Comparison of ENCODE assay signal across 8 cellular contexts in genomic region chr7:143372070-143372469, GRCh38. TPM values are rescaled to one million over a fixed set of nuclear protein-coding genes. Genes with fewer than 3 reads are reported as not detected.
A peak's percentile ranks its signal among the peaks of the same experiment; 100 is the strongest.
DNase-seq lines count a peak whose midpoint lies in the region.

No MANE protein-coding gene starts in this region.

- no peak overlapping the region for H2BK120ac ChIP-seq in trophoblast cell (ENCODE audit: insufficient read depth, low read length, poor library complexity)

- no peak overlapping the region for H3K9ac ChIP-seq in trophoblast cell (ENCODE audit: low read length)

- intact Hi-C loops in activated CD4-positive, alpha-beta T cell treated with anti-CD3 and anti-CD28 coated beads, Interleukin-2, amount 10 ng/mL, durations not matched to agents 24 days and 14 days (cut with micrococcal nuclease) = loop anchor here (1.0 kb wide), 1 partner anchor 8 kb away; no protein-coding TSS in a partner anchor

- H3K18ac ChIP-seq in trophoblast cell (ENCODE audit: low read length) = no peak overlapping the region

- H3K4me3 Mint-ChIP-seq in activated CD4-positive, alpha-beta T cell treated with anti-CD3 and anti-CD28 coated beads, Interleukin-2, amount 10 ng/mL, durations not matched to agents 24 days and 14 days = no peak overlapping the region

- H4K91ac ChIP-seq in trophoblast cell (ENCODE audit: low read depth, low read length) = no peak overlapping the region

- no peaks in the 10 kb centered on the region for H3K36me3 ChIP-seq in trophoblast cell (ENCODE audit: control insufficient read depth in 1 of 2, insufficient read depth in 2 of 2, low read length in 2 of 2)

- H3K4me1 ChIP-seq in trophoblast cell (ENCODE audit: control insufficient read depth in 1 of 2, insufficient read depth in 2 of 2, low read length in 2 of 2) = peaks cover 9% of the 10 kb centered on the region in 2 experiments

- no peak overlapping the region for H3K23ac ChIP-seq in trophoblast cell (ENCODE audit: low read length)

- WGBS in trophoblast cell (ENCODE audit: extremely low coverage, insufficient coverage, insufficient read length) = no CpG with 5 or more reads among the region's 4 CpGs

- H3K9me3 ChIP-seq in trophoblast cell (ENCODE audit: insufficient read depth, low read depth, low read length) = peaks cover 3% of the 10 kb centered on the region

- H3K27me3 Mint-ChIP-seq in activated CD4-positive, alpha-beta T cell treated with anti-CD3 and anti-CD28 coated beads, Interleukin-2, amount 10 ng/mL, durations not matched to agents 24 days and 14 days = peaks cover 14% of the 10 kb centered on the region

- no peak overlapping the region for H2BK5ac ChIP-seq in trophoblast cell (ENCODE audit: low read depth, low read length, poor library complexity)

- no peak overlapping the region for H2AK5ac ChIP-seq in trophoblast cell (ENCODE audit: low read length)

- in situ Hi-C loops in G401 (cut with HindIII; ENCODE audit: low sequenced_read_pairs) = no loop called here

- no peak overlapping the region for H3K27ac ChIP-seq in trophoblast cell (ENCODE audit: low read depth, low read length)

- H3K79me1 ChIP-seq in trophoblast cell (ENCODE audit: low read length) = peaks cover 2% of the 10 kb centered on the region

- H3K36me3 Mint-ChIP-seq in activated CD4-positive, alpha-beta T cell treated with anti-CD3 and anti-CD28 coated beads, Interleukin-2, amount 10 ng/mL, durations not matched to agents 24 days and 14 days (ENCODE audit: low read depth) = no peaks in the 10 kb centered on the region

- no peak overlapping the region for H3K14ac ChIP-seq in trophoblast cell (ENCODE audit: low read length)

- DNase-seq in activated CD8-positive, alpha-beta memory T cell treated with anti-CD3 and anti-CD28 coated beads, Interleukin-2, amount 50 U/mL, for 4 hours = peak; percentile 59
- DNase-seq in activated CD8-positive, alpha-beta memory T cell treated with anti-CD3 and anti-CD28 coated beads for 24 hours = no peak
- DNase-seq in activated CD4-positive, alpha-beta T cell treated with anti-CD3 and anti-CD28 coated beads, Interleukin-2, amount 10 ng/mL, durations not matched to agents 24 days and 14 days = peak; percentile 69
- peak; percentile 26 for DNase-seq in fibroblast of gingiva (ENCODE audit: low read depth)
- peak; percentile 67 for DNase-seq in stimulated activated CD4-positive, alpha-beta T cell treated with anti-CD3 and anti-CD28 coated beads, Interleukin-1b, Interleukin-23, amount 100 ng/mL, for 48 hours
- DNase-seq in G401 (ENCODE audit: low spot score) = no peak
- no peak for DNase-seq in iPS-NIHi7 (ENCODE audit: extremely low spot score)
- DNase-seq in trophoblast cell = no peak

- no peak overlapping the region for H3K4me3 ChIP-seq in trophoblast cell (ENCODE audit: low read depth, low read length)

- no peak overlapping the region for H2AFZ ChIP-seq in trophoblast cell (ENCODE audit: insufficient read depth, low read length, poor library complexity)

- no peak overlapping the region for H3K4ac ChIP-seq in trophoblast cell (ENCODE audit: low read depth, low read length)

- peak overlapping the region; percentile 73 for H3K27ac Mint-ChIP-seq in activated CD4-positive, alpha-beta T cell treated with anti-CD3 and anti-CD28 coated beads, Interleukin-2, amount 10 ng/mL, durations not matched to agents 24 days and 14 days

- H3K4me2 ChIP-seq in trophoblast cell (ENCODE audit: low read length) = no peak overlapping the region

- no peaks in the 10 kb centered on the region for H3K79me2 ChIP-seq in trophoblast cell (ENCODE audit: control insufficient read depth, insufficient read depth, low read length, poor library complexity)

- H3K27me3 ChIP-seq in trophoblast cell (ENCODE audit: insufficient read depth, low read length) = no peaks in the 10 kb centered on the region

- H2BK12ac ChIP-seq in trophoblast cell (ENCODE audit: low read length) = no peak overlapping the region

- no peak overlapping the region for H4K8ac ChIP-seq in trophoblast cell (ENCODE audit: low read depth, low read length)

- peaks cover 34% of the 10 kb centered on the region for H3K4me1 Mint-ChIP-seq in activated CD4-positive, alpha-beta T cell treated with anti-CD3 and anti-CD28 coated beads, Interleukin-2, amount 10 ng/mL, durations not matched to agents 24 days and 14 days

- no peaks in the 10 kb centered on the region for H3K9me3 Mint-ChIP-seq in activated CD4-positive, alpha-beta T cell treated with anti-CD3 and anti-CD28 coated beads, Interleukin-2, amount 10 ng/mL, durations not matched to agents 24 days and 14 days

- H4K12ac ChIP-seq in trophoblast cell (ENCODE audit: low read depth, low read length) = no peak overlapping the region

RNA-seq across cellular contexts. Expression of gene ZYX, which starts 9.1 kb away (rescaled TPM):
- total RNA-seq in activated CD4-positive, alpha-beta T cell treated with anti-CD3 and anti-CD28 coated beads, Interleukin-2, amount 10 ng/mL, durations not matched to agents 24 days and 14 days = 85.8 and 89.7 TPM in 2 replicates
- 25.0 and 33.5 TPM in 2 replicates for total RNA-seq in G401 (2014; rRNA removed; shearing (Covaris generic))
- 275 TPM in 2 replicates for polyA plus RNA-seq in trophoblast cell (2013)

RNA-seq across cellular contexts. Expression of gene FAM131B, which starts 9.6 kb away (rescaled TPM):
- total RNA-seq in activated CD4-positive, alpha-beta T cell treated with anti-CD3 and anti-CD28 coated beads, Interleukin-2, amount 10 ng/mL, durations not matched to agents 24 days and 14 days = 0.37 and 0.45 TPM in 2 replicates
- total RNA-seq in G401 (2014; rRNA removed; shearing (Covaris generic)) = 0.06 and 0.31 TPM in 2 replicates
- polyA plus RNA-seq in trophoblast cell (2013) = 0.22 and 0.28 TPM in 2 replicates

RNA-seq across cellular contexts. Expression of gene EPHA1, which starts 36.6 kb away (rescaled TPM):
- 0.09 and 0.26 TPM in 2 replicates for total RNA-seq in activated CD4-positive, alpha-beta T cell treated with anti-CD3 and anti-CD28 coated beads, Interleukin-2, amount 10 ng/mL, durations not matched to agents 24 days and 14 days
- not detected in 2 replicates for total RNA-seq in G401 (2014; rRNA removed; shearing (Covaris generic))
- 26.1 and 27.4 TPM in 2 replicates for polyA plus RNA-seq in trophoblast cell (2013)

RNA-seq across cellular contexts. Expression of gene CLCN1, which starts 56.2 kb away (rescaled TPM):
- total RNA-seq in activated CD4-positive, alpha-beta T cell treated with anti-CD3 and anti-CD28 coated beads, Interleukin-2, amount 10 ng/mL, durations not matched to agents 24 days and 14 days = not detected in 2 replicates
- not detected in 2 replicates for total RNA-seq in G401 (2014; rRNA removed; shearing (Covaris generic))
- 0.03 TPM in 2 replicates for polyA plus RNA-seq in trophoblast cell (2013)

Comparison
In these comparisons a context has a peak if more than half of its experiments do, and no peak if none do; other contexts are left out.
1. DNase-seq: peak in activated CD8-positive, alpha-beta memory T cell treated with anti-CD3 and anti-CD28 coated beads, Interleukin-2, amount 50 U/mL, for 4 hours (single experiment), activated CD4-positive, alpha-beta T cell treated with anti-CD3 and anti-CD28 coated beads, Interleukin-2, amount 10 ng/mL, durations not matched to agents 24 days and 14 days (single experiment), fibroblast of gingiva (single experiment) and stimulated activated CD4-positive, alpha-beta T cell treated with anti-CD3 and anti-CD28 coated beads, Interleukin-1b, Interleukin-23, amount 100 ng/mL, for 48 hours (single experiment); none in activated CD8-positive, alpha-beta memory T cell treated with anti-CD3 and anti-CD28 coated beads for 24 hours (single experiment), G401 (single experiment), iPS-NIHi7 (single experiment) and trophoblast cell (0 of 2).